In the genomic region with DNA sequence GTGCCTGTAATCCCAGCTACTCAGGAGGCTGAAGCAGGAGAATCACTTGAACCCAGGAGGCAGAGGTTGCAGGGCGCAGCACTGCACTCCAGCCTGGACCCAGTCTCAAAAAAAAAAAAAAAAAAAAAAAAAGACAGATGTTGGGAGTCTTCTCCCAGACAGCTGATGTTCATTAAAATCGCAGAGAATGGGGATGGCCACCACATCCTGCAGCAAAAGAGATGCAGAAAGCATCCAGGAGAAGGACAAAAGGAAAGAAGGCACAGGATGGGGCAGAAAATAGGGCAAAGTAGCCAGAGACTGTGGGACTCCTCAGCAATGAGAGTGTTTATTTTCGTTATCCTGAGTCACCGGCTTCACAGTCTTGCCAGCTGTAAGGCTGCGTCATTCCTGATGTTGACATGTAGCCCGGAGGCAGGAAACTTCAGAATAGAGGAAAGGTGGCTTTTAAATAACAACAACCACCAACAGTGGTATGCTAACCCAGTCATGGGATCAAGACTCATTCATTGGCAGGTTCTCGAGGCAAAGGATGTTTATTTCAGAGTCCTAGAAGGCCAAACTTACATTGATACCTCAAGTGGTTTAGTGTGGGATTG, we compare ENCODE assay signal across 1 cellular context.
TF ChIP-seq lines count a peak whose summit lies in the region.

No MANE protein-coding gene starts in this region.

TF ChIP-seq in HEK293, 187 proteins besides CTCF, POLR2A, EP300 and RAD21 (continued from another document and continues in another):
- TF ChIP-seq ZNF654 (tag by site-specific recombination; IDR thresholded peaks at IDR 0.05; ENCODE audit: low read depth): peak; percentile 13
- TF ChIP-seq TSHZ1 (tag by site-specific recombination; IDR thresholded peaks at IDR 0.05; ENCODE audit: borderline replicate concordance): peak; percentile 84; the same call in 1 of the 2 replicates
- no peak for TF ChIP-seq TCF7L2 (IDR thresholded peaks at IDR 0.05; ENCODE audit: borderline replicate concordance, low read depth, low read length)
- TF ChIP-seq ZBTB48 (tag by site-specific recombination; IDR thresholded peaks at IDR 0.05): no peak
- TF ChIP-seq ZNF2 (tag by site-specific recombination; IDR thresholded peaks at IDR 0.05): peak; percentile 71; the same call in 1 of the 2 replicates
- 0 out of 2 replicates have a peak, but pooled peaks have one; percentile 30 for TF ChIP-seq OVOL3 (tag by site-specific recombination; IDR thresholded peaks at IDR 0.05)
- peak; percentile 86 for TF ChIP-seq SP7 (tag by site-specific recombination; IDR thresholded peaks at IDR 0.05)
- peak; percentile 86 for TF ChIP-seq ZEB2 (tag by site-specific recombination; IDR thresholded peaks at IDR 0.05)
- peak; percentile 48; the same call in 1 of the 2 replicates for TF ChIP-seq ZNF558 (tag by site-specific recombination; IDR thresholded peaks at IDR 0.05)
- no peak for TF ChIP-seq ZNF416 (tag by site-specific recombination; IDR thresholded peaks at IDR 0.05)
- TF ChIP-seq ZNF184 (tag by site-specific recombination; IDR thresholded peaks at IDR 0.05): peak; percentile 93
- no peak for TF ChIP-seq ZNF785 (tag by site-specific recombination; IDR thresholded peaks at IDR 0.05)
- TF ChIP-seq ZNF24 (tag by site-specific recombination; IDR thresholded peaks at IDR 0.05): peak; percentile 89
- TF ChIP-seq ZNF391 (tag by site-specific recombination; IDR thresholded peaks at IDR 0.05; ENCODE audit: borderline replicate concordance, low read depth): peak; percentile 90
- no peak for TF ChIP-seq PRDM4 (tag by site-specific recombination; IDR thresholded peaks at IDR 0.05)
- peak; percentile 50 for TF ChIP-seq OSR2 (tag by site-specific recombination; IDR thresholded peaks at IDR 0.05)
- peak; percentile 58; the same call in 1 of the 2 replicates for TF ChIP-seq ZBTB17 (tag by site-specific recombination; IDR thresholded peaks at IDR 0.05)
- TF ChIP-seq FEZF1 (tag by site-specific recombination; IDR thresholded peaks at IDR 0.05): peak; percentile 48; the same call in 1 of the 2 replicates
- TF ChIP-seq IKZF3 (tag by site-specific recombination; IDR thresholded peaks at IDR 0.05): peak; percentile 42; the same call in 1 of the 2 replicates
- TF ChIP-seq ZSCAN23 (tag by site-specific recombination; IDR thresholded peaks at IDR 0.05): 0 out of 2 replicates have a peak, but pooled peaks have one; percentile 19
- TF ChIP-seq REST (tag by site-specific recombination; IDR thresholded peaks at IDR 0.05): no peak
- peak; percentile 90 for TF ChIP-seq HIC1 (tag by site-specific recombination; IDR thresholded peaks at IDR 0.05)
- peak; percentile 97 for TF ChIP-seq INSM2 (tag by site-specific recombination; IDR thresholded peaks at IDR 0.05)
- TF ChIP-seq ZNF518A (tag by site-specific recombination; conservative IDR thresholded peaks at IDR 0.05; ENCODE audit: low read depth): 0 out of 2 replicates have a peak, but pooled peaks have one; percentile 24
- TF ChIP-seq, protein P1, sequence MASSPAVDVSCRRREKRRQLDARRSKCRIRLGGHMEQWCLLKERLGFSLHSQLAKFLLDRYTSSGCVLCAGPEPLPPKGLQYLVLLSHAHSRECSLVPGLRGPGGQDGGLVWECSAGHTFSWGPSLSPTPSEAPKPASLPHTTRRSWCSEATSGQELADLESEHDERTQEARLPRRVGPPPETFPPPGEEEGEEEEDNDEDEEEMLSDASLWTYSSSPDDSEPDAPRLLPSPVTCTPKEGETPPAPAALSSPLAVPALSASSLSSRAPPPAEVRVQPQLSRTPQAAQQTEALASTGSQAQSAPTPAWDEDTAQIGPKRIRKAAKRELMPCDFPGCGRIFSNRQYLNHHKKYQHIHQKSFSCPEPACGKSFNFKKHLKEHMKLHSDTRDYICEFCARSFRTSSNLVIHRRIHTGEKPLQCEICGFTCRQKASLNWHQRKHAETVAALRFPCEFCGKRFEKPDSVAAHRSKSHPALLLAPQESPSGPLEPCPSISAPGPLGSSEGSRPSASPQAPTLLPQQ (tag by site-specific recombination; IDR thresholded peaks at IDR 0.05): peak; percentile 79
- peak; percentile 73; the same call in 1 of the 2 replicates for TF ChIP-seq TRIM28 (IDR thresholded peaks at IDR 0.05; ENCODE audit: borderline replicate concordance, low read length)
- TF ChIP-seq GLIS1 (tag by site-specific recombination; IDR thresholded peaks at IDR 0.05): peak; percentile 52
- peak; percentile 74 for TF ChIP-seq ZNF843 (tag by site-specific recombination; IDR thresholded peaks at IDR 0.05)
- peak; percentile 88 for TF ChIP-seq ZXDB (tag by site-specific recombination; IDR thresholded peaks at IDR 0.05)
- peak; percentile 91 for TF ChIP-seq ZNF366 (tag by site-specific recombination; conservative IDR thresholded peaks at IDR 0.05)
